21 cellular contexts compared by ENCODE assay signal in genomic region chr20:52081791-52082190, GRCh38.
"Had no signal": no experiment of that assay in that cellular context is flagged by ENCODE, and none has a peak within 500 bp of the region (broad histone marks: within the 10 kb centered on the region; RNA-seq: fewer than 3 reads in every experiment).

No MANE protein-coding gene starts in this region.

- DNase-seq: dorsolateral prefrontal cortex; effector CD4-positive, alpha-beta T cell; left cardiac atrium; left lung; mesenchymal stem cell; mucosa of descending colon; naive B cell; occipital lobe; ovary; posterior cingulate gyrus; psoas muscle; right cardiac atrium; small intestine; stimulated activated CD4-positive, alpha-beta T cell treated with anti-CD3 and anti-CD28 coated beads, Interleukin-15, amount 100 ng/mL, for 24 hours; stimulated activated CD4-positive, alpha-beta T cell treated with anti-CD3 and anti-CD28 coated beads, Interleukin-2, amount 100 ng/mL, for 48 hours; stimulated activated CD8-positive, alpha-beta memory T cell treated with anti-CD3 and anti-CD28 coated beads, Interleukin-4, amount 100 ng/mL, for 48 hours; stimulated activated naive CD8-positive, alpha-beta T cell treated with anti-CD3 and anti-CD28 coated beads, Interleukin-15, Interleukin-2, amounts not matched to agents 100 U/mL and 50 U/mL, for 24 hours; upper lobe of left lung had no signal

- H3K9me3 ChIP-seq: ovary had no signal

- H3K4me1 Mint-ChIP-seq: naive B cell had no signal

- H3K27me3 Mint-ChIP-seq: naive B cell had no signal

- H3K4me1 ChIP-seq: left lung, psoas muscle, tibial nerve, upper lobe of left lung had no signal

- H3K36me3 ChIP-seq: ovary had no signal

- H3K4me3 Mint-ChIP-seq: mesothelial cell of epicardium, naive B cell had no signal

- H3K27ac Mint-ChIP-seq: mesothelial cell of epicardium, naive B cell had no signal

- H3K27ac ChIP-seq: dorsolateral prefrontal cortex, left lung, ovary, psoas muscle, thoracic aorta, tibial nerve, upper lobe of left lung had no signal

- ATAC-seq: left cardiac atrium; left lung; mucosa of descending colon; psoas muscle; right cardiac atrium; stimulated activated naive CD8-positive, alpha-beta T cell treated with anti-CD3 and anti-CD28 coated beads, Interleukin-15, Interleukin-2, amounts not matched to agents 100 U/mL and 50 U/mL, for 24 hours had no signal

- H3K27me3 ChIP-seq: dorsolateral prefrontal cortex, left lung, ovary, tibial nerve, upper lobe of left lung had no signal

- H3K4me3 ChIP-seq: dorsolateral prefrontal cortex, left lung, mucosa of descending colon, ovary, psoas muscle, thoracic aorta, tibial nerve, upper lobe of left lung had no signal
